8 cellular contexts compared by ENCODE assay signal in the genomic region with DNA sequence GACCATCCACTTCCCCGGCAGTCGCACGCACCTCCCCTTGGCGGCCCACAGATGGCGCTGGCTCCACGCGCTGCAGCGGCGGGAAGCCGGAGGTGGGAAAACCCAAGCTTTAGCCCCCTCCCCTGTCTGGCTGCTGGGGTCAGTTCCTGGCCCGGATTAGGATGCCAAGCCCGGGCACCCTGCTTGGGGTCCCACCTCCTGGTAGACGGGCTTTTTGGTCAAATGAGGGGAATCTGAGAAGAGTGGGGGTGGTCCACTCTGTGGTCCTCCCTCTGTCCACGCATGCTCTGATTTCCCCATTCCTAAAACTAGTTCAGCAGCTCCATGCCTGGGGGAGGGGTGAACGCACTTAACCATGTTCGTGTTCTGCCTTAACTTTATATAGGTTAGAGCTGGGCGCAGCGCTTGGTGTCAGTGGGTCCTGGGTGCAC. TPM values are rescaled to one million over a fixed set of nuclear protein-coding genes. Genes with fewer than 3 reads are reported as not detected.
DNase-seq lines count a peak whose midpoint lies in the region; ATAC-seq and TF ChIP-seq lines count a peak whose summit lies in the region.

No MANE protein-coding gene starts in this region.

- no peak for TF ChIP-seq EP300 in SK-N-SH (IDR thresholded peaks at IDR 0.05; ENCODE audit: borderline replicate concordance in 1 of 2, low read depth in 1 of 2, low read length in 1 of 2)

- H3K27me3 ChIP-seq in SK-N-SH (ENCODE audit: insufficient read depth), result peaks cover 2% of the 10 kb centered on the region; the same call in 1 of the 2 replicates

- peak overlapping the region in 1 of 2 experiments; percentile 54; a peak in 1 of 4 replicates for H3K4me3 ChIP-seq in SK-N-SH (ENCODE audit: low read depth in 2 of 2, low read length in 1 of 2)

- no peaks in the 10 kb centered on the region for H4K20me1 ChIP-seq in SK-N-SH (ENCODE audit: insufficient read depth)

- 30% methylated on average over 9 of the region's 18 CpGs for WGBS in SK-N-SH (ENCODE audit: low lambda C conversion rate)

- H3K79me2 ChIP-seq in SK-N-SH (ENCODE audit: insufficient read depth), result no peaks in the 10 kb centered on the region

- no peak overlapping the region for H3K27ac Mint-ChIP-seq in glutamatergic neuron (ENCODE audit: unreplicated experiment)

- peak; percentile 73 for DNase-seq in activated CD8-positive, alpha-beta memory T cell treated with anti-CD3 and anti-CD28 coated beads, Interleukin-2, amount 50 U/mL, for 48 hours
- no peak for DNase-seq in activated CD8-positive, alpha-beta memory T cell treated with anti-CD3 and anti-CD28 coated beads, Interleukin-2, amount 50 U/mL, for 4 hours
- DNase-seq in SK-N-SH (peak; percentile 65), glutamatergic neuron (peak; percentile 63), GF-D8 (lab: John Stamatoyannopoulos, UW) (no peak), NCI-H128 (lab: John Stamatoyannopoulos, UW; ENCODE audit: unreplicated experiment) (no peak)
- DNase-seq in stimulated activated CD4-positive, alpha-beta T cell treated with anti-CD3 and anti-CD28 coated beads, Interleukin-2, amount 100 ng/mL, for 24 hours, result peak; percentile 25 to 44

- H3K9me3 ChIP-seq in SK-N-SH, result no peaks in the 10 kb centered on the region

- peak; percentile 50 for TF ChIP-seq RAD21 in SK-N-SH (IDR thresholded peaks at IDR 0.05; ENCODE audit: low read length)

- H3K36me3 ChIP-seq in SK-N-SH (replicated peaks in 1 of 2; ENCODE audit: control insufficient read depth in 1 of 2, insufficient read depth in 2 of 2, low read length in 1 of 2), result no peaks in the 10 kb centered on the region

- no peak overlapping the region for H2AFZ ChIP-seq in SK-N-SH (ENCODE audit: low read depth)

- H3K4me2 ChIP-seq in SK-N-SH, result no peak overlapping the region

- H3F3A ChIP-seq in SK-N-SH (replicated peaks; ENCODE audit: insufficient read depth), result no peaks in the 10 kb centered on the region

- H3K27ac ChIP-seq in SK-N-SH (ENCODE audit: low read depth in 2 of 2, low read length in 1 of 2), result no peak overlapping the region

- H3K9me2 ChIP-seq in SK-N-SH, result no peaks in the 10 kb centered on the region

- H3K4me3 Mint-ChIP-seq in glutamatergic neuron (ENCODE audit: unreplicated experiment), result no peak overlapping the region

- no peaks in the 10 kb centered on the region for H3K4me1 ChIP-seq in SK-N-SH (ENCODE audit: control insufficient read depth in 1 of 2, insufficient read depth in 2 of 2, low read depth in 1 of 2, low read length in 1 of 2)

- CTCF ChIA-PET in SK-N-SH (lab: Yijun Ruan, JAX), result interaction anchor here (0.8 to 1.3 kb wide), 10 partner anchors 9 to 101 kb away, joined by 3 to 7 read pairs (median 4); no protein-coding TSS in a partner anchor

- peaks cover 2% of the 10 kb centered on the region for H3K4me1 Mint-ChIP-seq in glutamatergic neuron (ENCODE audit: low read depth, unreplicated experiment)

- H3K27me3 Mint-ChIP-seq in glutamatergic neuron (ENCODE audit: unreplicated experiment), result no peaks in the 10 kb centered on the region

- ATAC-seq in GM19395 (IDR thresholded peaks at IDR 0.05; ENCODE audit: unreplicated experiment), result no peak

- H3K9me3 Mint-ChIP-seq in glutamatergic neuron (ENCODE audit: unreplicated experiment), result peaks cover 4% of the 10 kb centered on the region

- POLR2A ChIA-PET in SK-N-SH (lab: Yijun Ruan, JAX), result no interaction called here

- H3K36me3 Mint-ChIP-seq in glutamatergic neuron (ENCODE audit: unreplicated experiment), result no peaks in the 10 kb centered on the region

- H3K9ac ChIP-seq in SK-N-SH, result no peak overlapping the region

- TF ChIP-seq CTCF in SK-N-SH (IDR thresholded peaks at IDR 0.05), result peak; percentile 61
- TF ChIP-seq CTCF in glutamatergic neuron (IDR thresholded peaks at IDR 0.05; ENCODE audit: partially characterized antibody, unreplicated experiment), result peak; percentile 78

TF ChIP-seq in SK-N-SH, 30 proteins besides CTCF, POLR2A, EP300 and RAD21:
- TF ChIP-seq, protein P1, sequence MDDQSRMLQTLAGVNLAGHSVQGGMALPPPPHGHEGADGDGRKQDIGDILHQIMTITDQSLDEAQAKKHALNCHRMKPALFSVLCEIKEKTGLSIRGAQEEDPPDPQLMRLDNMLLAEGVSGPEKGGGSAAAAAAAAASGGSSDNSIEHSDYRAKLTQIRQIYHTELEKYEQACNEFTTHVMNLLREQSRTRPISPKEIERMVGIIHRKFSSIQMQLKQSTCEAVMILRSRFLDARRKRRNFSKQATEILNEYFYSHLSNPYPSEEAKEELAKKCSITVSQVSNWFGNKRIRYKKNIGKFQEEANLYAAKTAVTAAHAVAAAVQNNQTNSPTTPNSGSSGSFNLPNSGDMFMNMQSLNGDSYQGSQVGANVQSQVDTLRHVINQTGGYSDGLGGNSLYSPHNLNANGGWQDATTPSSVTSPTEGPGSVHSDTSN (IDR thresholded peaks at IDR 0.05), result no peak
- TF ChIP-seq JUND (IDR thresholded peaks at IDR 0.05), result no peak
- no peak for TF ChIP-seq MEF2A (IDR thresholded peaks at IDR 0.05; ENCODE audit: borderline replicate concordance, low read depth)
- no peak for TF ChIP-seq SMC3 (IDR thresholded peaks at IDR 0.05; ENCODE audit: low read depth, low read length)
- TF ChIP-seq, protein P2, sequence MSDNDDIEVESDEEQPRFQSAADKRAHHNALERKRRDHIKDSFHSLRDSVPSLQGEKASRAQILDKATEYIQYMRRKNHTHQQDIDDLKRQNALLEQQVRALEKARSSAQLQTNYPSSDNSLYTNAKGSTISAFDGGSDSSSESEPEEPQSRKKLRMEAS (IDR thresholded peaks at IDR 0.05; ENCODE audit: low read depth), result no peak
- TF ChIP-seq RFX5 (IDR thresholded peaks at IDR 0.05; ENCODE audit: low read length), result no peak
- no peak for TF ChIP-seq TEAD4 (IDR thresholded peaks at IDR 0.05; ENCODE audit: borderline replicate concordance, insufficient read depth)
- no peak for TF ChIP-seq GABPA (IDR thresholded peaks at IDR 0.05; ENCODE audit: low read depth)
- TF ChIP-seq POLR2AphosphoS5 (IDR thresholded peaks at IDR 0.05; ENCODE audit: low read depth, low read length), result no peak
- no peak for TF ChIP-seq NFIC (IDR thresholded peaks at IDR 0.05; ENCODE audit: borderline replicate concordance)
- TF ChIP-seq, protein P3, sequence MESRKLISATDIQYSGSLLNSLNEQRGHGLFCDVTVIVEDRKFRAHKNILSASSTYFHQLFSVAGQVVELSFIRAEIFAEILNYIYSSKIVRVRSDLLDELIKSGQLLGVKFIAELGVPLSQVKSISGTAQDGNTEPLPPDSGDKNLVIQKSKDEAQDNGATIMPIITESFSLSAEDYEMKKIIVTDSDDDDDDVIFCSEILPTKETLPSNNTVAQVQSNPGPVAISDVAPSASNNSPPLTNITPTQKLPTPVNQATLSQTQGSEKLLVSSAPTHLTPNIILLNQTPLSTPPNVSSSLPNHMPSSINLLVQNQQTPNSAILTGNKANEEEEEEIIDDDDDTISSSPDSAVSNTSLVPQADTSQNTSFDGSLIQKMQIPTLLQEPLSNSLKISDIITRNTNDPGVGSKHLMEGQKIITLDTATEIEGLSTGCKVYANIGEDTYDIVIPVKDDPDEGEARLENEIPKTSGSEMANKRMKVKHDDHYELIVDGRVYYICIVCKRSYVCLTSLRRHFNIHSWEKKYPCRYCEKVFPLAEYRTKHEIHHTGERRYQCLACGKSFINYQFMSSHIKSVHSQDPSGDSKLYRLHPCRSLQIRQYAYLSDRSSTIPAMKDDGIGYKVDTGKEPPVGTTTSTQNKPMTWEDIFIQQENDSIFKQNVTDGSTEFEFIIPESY (IDR thresholded peaks at IDR 0.05; ENCODE audit: borderline replicate concordance, low read depth), result no peak
- TF ChIP-seq RXRA (IDR thresholded peaks at IDR 0.05; ENCODE audit: borderline replicate concordance, low read depth), result no peak
- TF ChIP-seq, protein P4, sequence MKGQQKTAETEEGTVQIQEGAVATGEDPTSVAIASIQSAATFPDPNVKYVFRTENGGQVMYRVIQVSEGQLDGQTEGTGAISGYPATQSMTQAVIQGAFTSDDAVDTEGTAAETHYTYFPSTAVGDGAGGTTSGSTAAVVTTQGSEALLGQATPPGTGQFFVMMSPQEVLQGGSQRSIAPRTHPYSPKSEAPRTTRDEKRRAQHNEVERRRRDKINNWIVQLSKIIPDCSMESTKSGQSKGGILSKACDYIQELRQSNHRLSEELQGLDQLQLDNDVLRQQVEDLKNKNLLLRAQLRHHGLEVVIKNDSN (IDR thresholded peaks at IDR 0.05; ENCODE audit: borderline replicate concordance, low read depth), result no peak
- no peak for TF ChIP-seq FOXJ3 (CRISPR knock-in tag; IDR thresholded peaks at IDR 0.05)
- TF ChIP-seq FOSL2 (IDR thresholded peaks at IDR 0.05; ENCODE audit: borderline replicate concordance, low read depth), result no peak
- TF ChIP-seq YY1 (IDR thresholded peaks at IDR 0.05; ENCODE audit: low read depth), result no peak
- no peak for TF ChIP-seq TCF12 (IDR thresholded peaks at IDR 0.05)
- TF ChIP-seq, protein P5, sequence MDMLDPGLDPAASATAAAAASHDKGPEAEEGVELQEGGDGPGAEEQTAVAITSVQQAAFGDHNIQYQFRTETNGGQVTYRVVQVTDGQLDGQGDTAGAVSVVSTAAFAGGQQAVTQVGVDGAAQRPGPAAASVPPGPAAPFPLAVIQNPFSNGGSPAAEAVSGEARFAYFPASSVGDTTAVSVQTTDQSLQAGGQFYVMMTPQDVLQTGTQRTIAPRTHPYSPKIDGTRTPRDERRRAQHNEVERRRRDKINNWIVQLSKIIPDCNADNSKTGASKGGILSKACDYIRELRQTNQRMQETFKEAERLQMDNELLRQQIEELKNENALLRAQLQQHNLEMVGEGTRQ (IDR thresholded peaks at IDR 0.05; ENCODE audit: borderline replicate concordance, low read depth, low read length), result no peak
- no peak for TF ChIP-seq EZH2phosphoT487 (IDR thresholded peaks at IDR 0.05; ENCODE audit: borderline replicate concordance, low read depth)
- TF ChIP-seq NRF1 (IDR thresholded peaks at IDR 0.05; ENCODE audit: low read depth, low read length), result no peak

RNA-seq across cellular contexts. Expression of a gene that starts 8.1 kb away (rescaled TPM):
- polyA plus RNA-seq in SK-N-SH (2012; rRNA removed), result 0.02 TPM in 1 of 2 replicates, not detected in the other
- 0.03 TPM in 1 of 2 replicates, not detected in the other for polyA plus RNA-seq in SK-N-SH (2012; cell fraction: cytosol; rRNA removed)
- 0.02 TPM in 1 of 2 replicates, not detected in the other for polyA plus RNA-seq in SK-N-SH (2012; cell fraction: nucleus; rRNA removed)
- 0.66 TPM for total RNA-seq in glutamatergic neuron (ENCODE audit: unreplicated experiment)

RNA-seq across cellular contexts. Expression of a gene that starts 48.5 kb away (rescaled TPM):
- not detected in 2 replicates for polyA plus RNA-seq in SK-N-SH (2012; rRNA removed)
- not detected in 2 replicates for polyA plus RNA-seq in SK-N-SH (2012; cell fraction: cytosol; rRNA removed)
- polyA plus RNA-seq in SK-N-SH (2012; cell fraction: nucleus; rRNA removed), result not detected in 2 replicates
- not detected for total RNA-seq in glutamatergic neuron (ENCODE audit: unreplicated experiment)

RNA-seq across cellular contexts. Expression of a gene that starts 48.5 kb away (rescaled TPM):
- polyA plus RNA-seq in SK-N-SH (2012; rRNA removed), result not detected in 2 replicates
- polyA plus RNA-seq in SK-N-SH (2012; cell fraction: cytosol; rRNA removed), result not detected in 2 replicates
- polyA plus RNA-seq in SK-N-SH (2012; cell fraction: nucleus; rRNA removed), result not detected in 2 replicates
- not detected for total RNA-seq in glutamatergic neuron (ENCODE audit: unreplicated experiment)

Comparison
In these comparisons a context has a peak if more than half of its experiments do, and no peak if none do; other contexts are left out.
1. DNase-seq: peak in activated CD8-positive, alpha-beta memory T cell treated with anti-CD3 and anti-CD28 coated beads, Interleukin-2, amount 50 U/mL, for 48 hours (single experiment), SK-N-SH (single experiment), glutamatergic neuron (single experiment) and stimulated activated CD4-positive, alpha-beta T cell treated with anti-CD3 and anti-CD28 coated beads, Interleukin-2, amount 100 ng/mL, for 24 hours (2 of 2); none in activated CD8-positive, alpha-beta memory T cell treated with anti-CD3 and anti-CD28 coated beads, Interleukin-2, amount 50 U/mL, for 4 hours (single experiment), GF-D8 (single experiment) and NCI-H128 (single experiment).